Comparison of ENCODE assay signal across 8 cellular contexts in genomic region chr2:37156857-37157714, GRCh38. TPM values are rescaled to one million over a fixed set of nuclear protein-coding genes. Genes with fewer than 3 reads are reported as not detected.
A peak's percentile ranks its signal among the peaks of the same experiment; 100 is the strongest.
DNase-seq lines count a peak whose midpoint lies in the region; ATAC-seq, FAIRE-seq and TF ChIP-seq lines count a peak whose summit lies in the region.

EIF2AK2 (minus strand) TSS chr2:37156980; CDS start chr2:37147806, 9,174 bp downstream.

- FAIRE-seq in bronchial epithelial cell (lab: Jason Lieb, UNC), result no peak

- WGBS in smooth muscle cell (ENCODE audit: low lambda C conversion rate), result 23% methylated on average over 31 of the region's 55 CpGs

- H3K4me1 ChIP-seq in smooth muscle cell (ENCODE audit: low read depth), result peaks cover 5% of the 10 kb centered on the region

- peak within 1 kb of the TSS; percentile 85 for H3K4me2 ChIP-seq in smooth muscle cell

- ATAC-seq in GM18907 (IDR thresholded peaks at IDR 0.05; ENCODE audit: unreplicated experiment) (peak; percentile 89), HG03135 (IDR thresholded peaks at IDR 0.05; ENCODE audit: unreplicated experiment) (peak; percentile 94)

- H3K27ac ChIP-seq in AG04450 (ENCODE audit: low read depth, low read length), result peak within 1 kb of the TSS; percentile 88
- peak within 1 kb of the TSS; percentile 75 for H3K27ac ChIP-seq in smooth muscle cell (ENCODE audit: low read depth)

- peak within 1 kb of the TSS; percentile 87 for H3K4me3 ChIP-seq in AG04450 (ENCODE audit: low read depth, low read length)
- H3K4me3 ChIP-seq in WI38 (ENCODE audit: low read depth, low read length), result peak within 1 kb of the TSS; percentile 91
- peak within 1 kb of the TSS; percentile 81 for H3K4me3 ChIP-seq in bronchial epithelial cell (ENCODE audit: low read depth, low read length)
- peak within 1 kb of the TSS; percentile 91 for H3K4me3 ChIP-seq in smooth muscle cell

- H4K20me1 ChIP-seq in smooth muscle cell (ENCODE audit: low read depth), result peaks cover 10% of the 10 kb centered on the region

- DNase-seq in AG04450 (ENCODE audit: low read depth, low spot score) (peak; percentile 43), NCI-H2196 treated with DMSO at 0.1 percent for 48 hours (lab: John Stamatoyannopoulos, UW; ENCODE audit: unreplicated experiment) (peak; percentile 89), bronchial epithelial cell (ENCODE audit: low read depth) (peak; percentile 67), iPS-NIHi7 (ENCODE audit: extremely low spot score) (peak; percentile 97), smooth muscle cell (lab: John Stamatoyannopoulos, UW; ENCODE audit: unreplicated experiment) (peak; percentile 43)

- POLR2A ChIA-PET in AG04450 (lab: Yijun Ruan, JAX), result interaction anchor here (0.6 to 1.4 kb wide), 2 partner anchors 24 to 696 kb away, joined by 3 to 6 read pairs; no protein-coding TSS in a partner anchor

- peak within 1 kb of the TSS; percentile 91 for H3K9ac ChIP-seq in smooth muscle cell (ENCODE audit: low read depth)

- H3K27me3 ChIP-seq in AG04450 (ENCODE audit: control insufficient read depth, insufficient read depth, low read length) (no peaks in the 10 kb centered on the region), bronchial epithelial cell (ENCODE audit: control insufficient read depth, insufficient read depth, low read length) (no peaks in the 10 kb centered on the region), smooth muscle cell (ENCODE audit: low read depth) (no peaks in the 10 kb centered on the region)

- peak within 1 kb of the TSS; percentile 94 for H2AFZ ChIP-seq in smooth muscle cell (ENCODE audit: low read depth)

- H3K79me2 ChIP-seq in smooth muscle cell (ENCODE audit: low read depth), result peaks cover 41% of the 10 kb centered on the region

- no peaks in the 10 kb centered on the region for H3K36me3 ChIP-seq in bronchial epithelial cell (ENCODE audit: control insufficient read depth, insufficient read depth, low read length)
- H3K36me3 ChIP-seq in smooth muscle cell (ENCODE audit: low read depth), result no peaks in the 10 kb centered on the region

- H3F3A ChIP-seq in smooth muscle cell (ENCODE audit: low read depth), result no peaks in the 10 kb centered on the region

- H3K9me3 ChIP-seq in AG04450 (ENCODE audit: control insufficient read depth, insufficient read depth, low read length) (peaks cover 4% of the 10 kb centered on the region; the same call in 1 of the 2 replicates), smooth muscle cell (replicated peaks; ENCODE audit: low read depth) (no peaks in the 10 kb centered on the region)

- TF ChIP-seq CTCF in AG04450 (IDR thresholded peaks at IDR 0.05; ENCODE audit: low read depth, low read length) (no peak), WI38 (IDR thresholded peaks at IDR 0.05; ENCODE audit: low read depth, low read length) (no peak), bronchial epithelial cell (IDR thresholded peaks at IDR 0.05; ENCODE audit: insufficient read depth, low read length, severe bottlenecking) (no peak), smooth muscle cell (IDR thresholded peaks at IDR 0.05; ENCODE audit: borderline replicate concordance, insufficient read depth, poor library complexity, severe bottlenecking) (no peak)

- CTCF ChIA-PET in AG04450 (lab: Charles Lee), result interaction anchor here (0.6 kb wide), 2 partner anchors 11 to 29 kb away, joined by 3 to 4 read pairs; no protein-coding TSS in a partner anchor

RNA-seq across cellular contexts. Expression of gene EIF2AK2, which starts in this region (rescaled TPM):
- polyA plus RNA-seq in AG04450 (2011; rRNA removed) (24.2 and 36.5 TPM in 2 replicates), smooth muscle cell (21.0 and 25.1 TPM in 2 replicates)
- polyA minus RNA-seq in AG04450 (2011; rRNA and poly(A)+ RNA removed), result 21.5 and 38.3 TPM in 2 replicates
- total RNA-seq in bronchial epithelial cell (10.5 and 11.1 TPM in 2 replicates), smooth muscle cell (24.6 and 32.9 TPM in 2 replicates)

Comparison
In these comparisons a context has a peak if more than half of its experiments do, and no peak if none do; other contexts are left out.
1. Peak in every context shown above with its lines: DNase-seq, ATAC-seq, H3K4me3 ChIP-seq and H3K27ac ChIP-seq.
2. DNase-seq: peak in every context shown above with its lines; median percentile 97 in iPS-NIHi7; 89 in NCI-H2196 treated with DMSO at 0.1 percent for 48 hours; 67 in bronchial epithelial cell; 43 in AG04450; 43 in smooth muscle cell.